Comparison of ENCODE assay signal across 8 cellular contexts in the genomic region with DNA sequence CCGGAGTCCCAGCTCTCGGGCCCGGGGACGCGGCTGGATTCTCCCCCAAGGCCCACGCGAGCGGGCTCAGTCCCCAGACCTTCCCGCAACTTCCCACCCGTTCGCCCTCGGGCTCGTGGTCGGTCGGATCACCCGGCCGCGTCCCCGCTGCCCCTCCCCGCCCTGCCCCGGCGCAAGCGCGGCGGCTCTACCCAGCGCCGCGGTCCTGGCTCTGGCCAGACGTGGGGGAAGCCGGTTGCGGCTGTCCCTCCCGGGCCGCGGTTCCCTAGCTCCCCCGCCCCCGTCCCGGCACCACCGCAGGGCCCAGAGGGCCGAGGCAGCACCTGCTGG. TPM values are rescaled to one million over a fixed set of nuclear protein-coding genes. Genes with fewer than 3 reads are reported as not detected.
A peak's percentile ranks its signal among the peaks of the same experiment; 100 is the strongest.
DNase-seq lines count a peak whose midpoint lies in the region; ATAC-seq and TF ChIP-seq lines count a peak whose summit lies in the region.

No MANE protein-coding gene starts in this region.

- peak overlapping the region; percentile 92 for H3K4me3 Mint-ChIP-seq in activated naive CD8-positive, alpha-beta T cell treated with anti-CD3 and anti-CD28 coated beads, Interleukin-2, amount 50 U/mL, for 24 hours
- H3K4me3 Mint-ChIP-seq in immature natural killer cell: peak overlapping the region; percentile 20 to 99 (median 98)
- H3K4me3 Mint-ChIP-seq in stimulated activated naive B cell treated with anti-CD40 and anti-IgM and Interleukin-4, amounts not matched to agents 10 μg/mL and 1 μg/mL and 100 μg/mL, for 72 hours: peak overlapping the region; percentile 91 to 93

- H3K36me3 Mint-ChIP-seq in activated naive CD8-positive, alpha-beta T cell treated with anti-CD3 and anti-CD28 coated beads, Interleukin-2, amount 50 U/mL, for 24 hours (ENCODE audit: low read depth): peaks cover 27% of the 10 kb centered on the region
- peaks cover 0 to 3% (median 0%) of the 10 kb centered on the region in 3 donors for H3K36me3 Mint-ChIP-seq in immature natural killer cell
- H3K36me3 Mint-ChIP-seq in stimulated activated naive B cell treated with anti-CD40 and anti-IgM and Interleukin-4, amounts not matched to agents 10 μg/mL and 1 μg/mL and 100 μg/mL, for 72 hours: peaks cover 18 to 20% of the 10 kb centered on the region in 2 donors

- peak; percentile 58 for DNase-seq in AG08396 (ENCODE audit: low spot score)
- no peak for DNase-seq in activated naive CD8-positive, alpha-beta T cell treated with anti-CD3 and anti-CD28 coated beads, Interleukin-2, amount 50 U/mL, for 24 hours
- DNase-seq in immature natural killer cell: no peak
- DNase-seq in stimulated activated naive B cell treated with anti-CD40 and anti-IgM and Interleukin-4, amounts not matched to agents 10 μg/mL and 1 μg/mL and 100 μg/mL, for 72 hours: no peak
- no peak for DNase-seq in GM10266 (ENCODE audit: extremely low spot score)
- no peak for DNase-seq in NCI-H774 (lab: John Stamatoyannopoulos, UW)

- no peak for TF ChIP-seq CTCF in GM10266 (IDR thresholded peaks at IDR 0.05; ENCODE audit: control insufficient read depth, insufficient read depth, low read depth, missing control alignments)

- peaks cover 4% of the 10 kb centered on the region for H3K9me3 Mint-ChIP-seq in activated naive CD8-positive, alpha-beta T cell treated with anti-CD3 and anti-CD28 coated beads, Interleukin-2, amount 50 U/mL, for 24 hours
- no peaks in the 10 kb centered on the region for H3K9me3 Mint-ChIP-seq in immature natural killer cell
- H3K9me3 Mint-ChIP-seq in stimulated activated naive B cell treated with anti-CD40 and anti-IgM and Interleukin-4, amounts not matched to agents 10 μg/mL and 1 μg/mL and 100 μg/mL, for 72 hours: no peaks in the 10 kb centered on the region

- peaks cover 59% of the 10 kb centered on the region for H3K4me1 Mint-ChIP-seq in activated naive CD8-positive, alpha-beta T cell treated with anti-CD3 and anti-CD28 coated beads, Interleukin-2, amount 50 U/mL, for 24 hours
- peaks cover 56 to 66% of the 10 kb centered on the region in 2 donors for H3K4me1 Mint-ChIP-seq in immature natural killer cell
- H3K4me1 Mint-ChIP-seq in stimulated activated naive B cell treated with anti-CD40 and anti-IgM and Interleukin-4, amounts not matched to agents 10 μg/mL and 1 μg/mL and 100 μg/mL, for 72 hours: peaks cover 25 to 52% of the 10 kb centered on the region in 2 donors

- no peak overlapping the region for H3K27ac Mint-ChIP-seq in activated naive CD8-positive, alpha-beta T cell treated with anti-CD3 and anti-CD28 coated beads, Interleukin-2, amount 50 U/mL, for 24 hours
- peak overlapping the region in 4 of 6 donors; percentile 27 to 100 (median 98) for H3K27ac Mint-ChIP-seq in immature natural killer cell
- peak overlapping the region; percentile 99 for H3K27ac Mint-ChIP-seq in stimulated activated naive B cell treated with anti-CD40 and anti-IgM and Interleukin-4, amounts not matched to agents 10 μg/mL and 1 μg/mL and 100 μg/mL, for 72 hours

- H3K27me3 Mint-ChIP-seq in activated naive CD8-positive, alpha-beta T cell treated with anti-CD3 and anti-CD28 coated beads, Interleukin-2, amount 50 U/mL, for 24 hours: no peaks in the 10 kb centered on the region
- H3K27me3 Mint-ChIP-seq in immature natural killer cell (ENCODE audit: low read depth in 3 of 3): peaks cover 6 to 22% (median 12%) of the 10 kb centered on the region in 3 donors
- H3K27me3 Mint-ChIP-seq in stimulated activated naive B cell treated with anti-CD40 and anti-IgM and Interleukin-4, amounts not matched to agents 10 μg/mL and 1 μg/mL and 100 μg/mL, for 72 hours: no peaks in the 10 kb centered on the region

- ATAC-seq in GM18868 (IDR thresholded peaks at IDR 0.05; ENCODE audit: unreplicated experiment) (peak; percentile 18), HG03442 (IDR thresholded peaks at IDR 0.05; ENCODE audit: unreplicated experiment) (peak; percentile 20)
- ATAC-seq in activated naive CD8-positive, alpha-beta T cell treated with anti-CD3 and anti-CD28 coated beads, Interleukin-2, amount 50 U/mL, for 24 hours: no peak
- peak in 1 of 2 donors; percentile 28 for ATAC-seq in stimulated activated naive B cell treated with anti-CD40 and anti-IgM and Interleukin-4, amounts not matched to agents 10 μg/mL and 1 μg/mL and 100 μg/mL, for 72 hours (replicated peaks)

RNA-seq across cellular contexts. Expression of a gene that starts 0.4 kb away (rescaled TPM):
- polyA plus RNA-seq in immature natural killer cell: 10 to 100 TPM; 36.9 to 50.2 (median 41.2) TPM

RNA-seq across cellular contexts. Expression of a gene that starts 51.6 kb away (rescaled TPM):
- polyA plus RNA-seq in immature natural killer cell: 10 to 100 TPM; 47.7 to 85.5 (median 49.7) TPM
